In genomic region chr1:107451735-107452134, GRCh38 we compare ENCODE assay signal across 12 cellular contexts.
DNase-seq lines count a peak whose midpoint lies in the region; ATAC-seq and TF ChIP-seq lines count a peak whose summit lies in the region.
"Had no signal": no experiment of that assay in that cellular context is flagged by ENCODE, and none has a peak within 500 bp of the region (broad histone marks: within the 10 kb centered on the region; RNA-seq: fewer than 3 reads in every experiment).

No MANE protein-coding gene starts in this region.

- no peaks in the 10 kb centered on the region for H3K9me3 Mint-ChIP-seq in activated naive CD8-positive, alpha-beta T cell treated with anti-CD3 and anti-CD28 coated beads, Interleukin-2, amount 50 U/mL, for 24 hours

- peak; percentile 67 for ATAC-seq in GM18867 (IDR thresholded peaks at IDR 0.05; ENCODE audit: unreplicated experiment)
- peak; percentile 58 for ATAC-seq in GM21529 (IDR thresholded peaks at IDR 0.05; ENCODE audit: unreplicated experiment)
- ATAC-seq in HG03103 (IDR thresholded peaks at IDR 0.05; ENCODE audit: low read depth, unreplicated experiment), result peak; percentile 44
- no peak for ATAC-seq in activated naive CD8-positive, alpha-beta T cell treated with anti-CD3 and anti-CD28 coated beads, Interleukin-2, amount 50 U/mL, for 24 hours
- ATAC-seq in gastroesophageal sphincter, result no peak

- H3K36me3 ChIP-seq in gastroesophageal sphincter (no peaks in the 10 kb centered on the region), tibial nerve (no peaks in the 10 kb centered on the region)
- H3K36me3 ChIP-seq: upper lobe of left lung had no signal

- 67 to 75% methylated on average over 2 of the region's 2 CpGs for WGBS in gastroesophageal sphincter (ENCODE audit: low coverage in 1 of 2), 2 donors
- 73 to 85% methylated on average over 2 of the region's 2 CpGs for WGBS in tibial nerve, 2 donors

- TF ChIP-seq CTCF in gastroesophageal sphincter (IDR thresholded peaks at IDR 0.05) (no peak), tibial nerve (IDR thresholded peaks at IDR 0.05) (no peak)

- TF ChIP-seq POLR2A in gastroesophageal sphincter (IDR thresholded peaks at IDR 0.05) (no peak), tibial nerve (IDR thresholded peaks at IDR 0.05) (no peak)

- peak overlapping the region; percentile 67 for H3K27ac Mint-ChIP-seq in activated naive CD8-positive, alpha-beta T cell treated with anti-CD3 and anti-CD28 coated beads, Interleukin-2, amount 50 U/mL, for 24 hours

- H3K27ac ChIP-seq in gastroesophageal sphincter, result no peak overlapping the region
- H3K27ac ChIP-seq in tibial nerve, result no peak overlapping the region
- H3K27ac ChIP-seq: parathyroid adenoma, upper lobe of left lung had no signal

- no peaks in the 10 kb centered on the region for H3K4me1 ChIP-seq in gastroesophageal sphincter
- H3K4me1 ChIP-seq in tibial nerve, result no peaks in the 10 kb centered on the region
- H3K4me1 ChIP-seq: parathyroid adenoma, upper lobe of left lung had no signal

- TF ChIP-seq EP300 in gastroesophageal sphincter (IDR thresholded peaks at IDR 0.05) (no peak), tibial nerve (IDR thresholded peaks at IDR 0.05) (no peak)

- H3K27me3 Mint-ChIP-seq in activated naive CD8-positive, alpha-beta T cell treated with anti-CD3 and anti-CD28 coated beads, Interleukin-2, amount 50 U/mL, for 24 hours, result peaks cover 1% of the 10 kb centered on the region

- no peaks in the 10 kb centered on the region for H3K36me3 Mint-ChIP-seq in activated naive CD8-positive, alpha-beta T cell treated with anti-CD3 and anti-CD28 coated beads, Interleukin-2, amount 50 U/mL, for 24 hours (ENCODE audit: low read depth)

- no peak overlapping the region for H3K4me3 Mint-ChIP-seq in activated naive CD8-positive, alpha-beta T cell treated with anti-CD3 and anti-CD28 coated beads, Interleukin-2, amount 50 U/mL, for 24 hours

- H3K4me3 ChIP-seq in gastroesophageal sphincter (no peak overlapping the region), tibial nerve (no peak overlapping the region)
- H3K4me3 ChIP-seq: upper lobe of left lung had no signal

- H3K27me3 ChIP-seq in gastroesophageal sphincter (no peaks in the 10 kb centered on the region), tibial nerve (no peaks in the 10 kb centered on the region)
- H3K27me3 ChIP-seq: upper lobe of left lung had no signal

- no peak for DNase-seq in activated naive CD8-positive, alpha-beta T cell treated with anti-CD3 and anti-CD28 coated beads, Interleukin-2, amount 50 U/mL, for 24 hours
- no peak for DNase-seq in tibial nerve (ENCODE audit: low spot score in 2 of 2)
- DNase-seq in activated CD4-positive, alpha-beta T cell treated with anti-CD3 and anti-CD28 coated beads for 48 hours, result no peak
- no peak for DNase-seq in DMS114 treated with DMSO at 0.1 percent for 48 hours (lab: John Stamatoyannopoulos, UW; ENCODE audit: unreplicated experiment)
- DNase-seq: activated T-cell treated with anti-CD3 and anti-CD28 coated beads for 4 hours, KBM-7, upper lobe of left lung had no signal

- peaks cover 10% of the 10 kb centered on the region for H3K4me1 Mint-ChIP-seq in activated naive CD8-positive, alpha-beta T cell treated with anti-CD3 and anti-CD28 coated beads, Interleukin-2, amount 50 U/mL, for 24 hours

- H3K9me3 ChIP-seq in gastroesophageal sphincter (no peaks in the 10 kb centered on the region), tibial nerve (no peaks in the 10 kb centered on the region)
- H3K9me3 ChIP-seq: upper lobe of left lung had no signal

Comparison
In these comparisons a context has a peak if more than half of its experiments do, and no peak if none do; other contexts are left out.
1. ATAC-seq: peak in GM18867 (single experiment), GM21529 (single experiment) and HG03103 (single experiment); none in activated naive CD8-positive, alpha-beta T cell treated with anti-CD3 and anti-CD28 coated beads, Interleukin-2, amount 50 U/mL, for 24 hours (single experiment) and gastroesophageal sphincter (single experiment).